In the genomic region with DNA sequence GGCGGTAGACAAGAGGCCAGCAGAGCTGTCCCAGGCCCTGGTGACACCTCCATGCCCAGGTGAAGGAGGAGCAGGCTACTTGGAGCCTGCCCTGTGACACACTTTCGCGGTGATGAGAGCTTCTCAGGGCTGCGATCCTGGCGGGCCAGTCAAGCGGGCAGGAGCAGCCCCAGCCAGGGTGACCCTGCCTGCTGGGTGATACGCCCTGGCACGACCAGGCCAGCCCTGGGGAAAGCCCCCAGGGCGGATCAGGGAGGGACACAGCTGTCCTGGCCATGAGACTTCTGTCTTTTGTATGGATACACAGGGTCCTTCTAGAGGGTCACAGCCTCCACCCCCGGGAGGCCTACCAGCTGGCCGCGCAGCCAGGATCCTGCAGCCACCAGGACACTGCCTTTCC, we compare ENCODE assay signal across 1 cellular context.
TF ChIP-seq lines count a peak whose summit lies in the region.

No MANE protein-coding gene starts in this region.

TF ChIP-seq in K562, 482 proteins besides CTCF, POLR2A, EP300 and RAD21 (continued from another document):
- TF ChIP-seq, protein P1, sequence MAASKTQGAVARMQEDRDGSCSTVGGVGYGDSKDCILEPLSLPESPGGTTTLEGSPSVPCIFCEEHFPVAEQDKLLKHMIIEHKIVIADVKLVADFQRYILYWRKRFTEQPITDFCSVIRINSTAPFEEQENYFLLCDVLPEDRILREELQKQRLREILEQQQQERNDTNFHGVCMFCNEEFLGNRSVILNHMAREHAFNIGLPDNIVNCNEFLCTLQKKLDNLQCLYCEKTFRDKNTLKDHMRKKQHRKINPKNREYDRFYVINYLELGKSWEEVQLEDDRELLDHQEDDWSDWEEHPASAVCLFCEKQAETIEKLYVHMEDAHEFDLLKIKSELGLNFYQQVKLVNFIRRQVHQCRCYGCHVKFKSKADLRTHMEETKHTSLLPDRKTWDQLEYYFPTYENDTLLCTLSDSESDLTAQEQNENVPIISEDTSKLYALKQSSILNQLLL (CRISPR knock-in tag; IDR thresholded peaks at IDR 0.05; ENCODE audit: borderline replicate concordance), result no peak
- TF ChIP-seq POLR2G (IDR thresholded peaks at IDR 0.05; ENCODE audit: low read depth, low read length), result 0 out of 2 replicates have a peak, but pooled peaks have one; percentile 26
- TF ChIP-seq, protein P2, sequence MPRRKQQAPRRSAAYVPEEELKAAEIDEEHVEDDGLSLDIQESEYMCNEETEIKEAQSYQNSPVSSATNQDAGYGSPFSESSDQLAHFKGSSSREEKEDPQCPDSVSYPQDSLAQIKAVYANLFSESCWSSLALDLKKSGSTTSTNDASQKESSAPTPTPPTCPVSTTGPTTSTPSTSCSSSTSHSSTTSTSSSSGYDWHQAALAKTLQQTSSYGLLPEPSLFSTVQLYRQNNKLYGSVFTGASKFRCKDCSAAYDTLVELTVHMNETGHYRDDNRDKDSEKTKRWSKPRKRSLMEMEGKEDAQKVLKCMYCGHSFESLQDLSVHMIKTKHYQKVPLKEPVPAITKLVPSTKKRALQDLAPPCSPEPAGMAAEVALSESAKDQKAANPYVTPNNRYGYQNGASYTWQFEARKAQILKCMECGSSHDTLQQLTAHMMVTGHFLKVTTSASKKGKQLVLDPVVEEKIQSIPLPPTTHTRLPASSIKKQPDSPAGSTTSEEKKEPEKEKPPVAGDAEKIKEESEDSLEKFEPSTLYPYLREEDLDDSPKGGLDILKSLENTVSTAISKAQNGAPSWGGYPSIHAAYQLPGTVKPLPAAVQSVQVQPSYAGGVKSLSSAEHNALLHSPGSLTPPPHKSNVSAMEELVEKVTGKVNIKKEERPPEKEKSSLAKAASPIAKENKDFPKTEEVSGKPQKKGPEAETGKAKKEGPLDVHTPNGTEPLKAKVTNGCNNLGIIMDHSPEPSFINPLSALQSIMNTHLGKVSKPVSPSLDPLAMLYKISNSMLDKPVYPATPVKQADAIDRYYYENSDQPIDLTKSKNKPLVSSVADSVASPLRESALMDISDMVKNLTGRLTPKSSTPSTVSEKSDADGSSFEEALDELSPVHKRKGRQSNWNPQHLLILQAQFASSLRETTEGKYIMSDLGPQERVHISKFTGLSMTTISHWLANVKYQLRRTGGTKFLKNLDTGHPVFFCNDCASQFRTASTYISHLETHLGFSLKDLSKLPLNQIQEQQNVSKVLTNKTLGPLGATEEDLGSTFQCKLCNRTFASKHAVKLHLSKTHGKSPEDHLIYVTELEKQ (CRISPR knock-in tag; IDR thresholded peaks at IDR 0.05), result no peak
- TF ChIP-seq, protein P3, sequence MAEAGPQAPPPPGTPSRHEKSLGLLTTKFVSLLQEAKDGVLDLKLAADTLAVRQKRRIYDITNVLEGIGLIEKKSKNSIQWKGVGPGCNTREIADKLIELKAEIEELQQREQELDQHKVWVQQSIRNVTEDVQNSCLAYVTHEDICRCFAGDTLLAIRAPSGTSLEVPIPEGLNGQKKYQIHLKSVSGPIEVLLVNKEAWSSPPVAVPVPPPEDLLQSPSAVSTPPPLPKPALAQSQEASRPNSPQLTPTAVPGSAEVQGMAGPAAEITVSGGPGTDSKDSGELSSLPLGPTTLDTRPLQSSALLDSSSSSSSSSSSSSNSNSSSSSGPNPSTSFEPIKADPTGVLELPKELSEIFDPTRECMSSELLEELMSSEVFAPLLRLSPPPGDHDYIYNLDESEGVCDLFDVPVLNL (CRISPR knock-in tag; IDR thresholded peaks at IDR 0.05; ENCODE audit: low read depth), result no peak
TF ChIP-seq in K562: peak in this region for 2.
